17 cellular contexts compared by ENCODE assay signal in the genomic region with DNA sequence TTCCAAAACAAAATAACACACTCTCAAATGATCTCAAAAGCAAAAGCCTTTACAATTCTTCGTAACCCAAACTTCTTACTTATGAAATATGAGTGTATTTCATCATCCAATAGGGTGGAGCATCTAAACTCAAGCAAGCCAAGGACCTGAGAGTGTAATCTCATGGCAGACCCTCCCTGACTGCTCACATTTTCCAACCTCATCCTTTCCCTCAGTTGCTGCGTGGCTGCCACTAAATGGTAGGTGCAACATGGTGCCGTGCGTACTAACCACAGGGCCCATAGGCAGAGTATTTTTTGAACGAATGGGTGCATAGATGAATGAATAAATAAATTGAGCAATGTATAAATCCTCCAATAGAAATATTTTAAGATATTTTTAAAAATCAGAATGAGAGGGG. TPM values are rescaled to one million over a fixed set of nuclear protein-coding genes. Genes with fewer than 3 reads are reported as not detected.
A peak's percentile ranks its signal among the peaks of the same experiment; 100 is the strongest.
DNase-seq lines count a peak whose midpoint lies in the region; ATAC-seq and TF ChIP-seq lines count a peak whose summit lies in the region.
"Had no signal": no experiment of that assay in that cellular context is flagged by ENCODE, and none has a peak within 500 bp of the region (broad histone marks: within the 10 kb centered on the region; RNA-seq: fewer than 3 reads in every experiment).

No MANE protein-coding gene starts in this region.

- intact Hi-C loops in activated CD8-positive, alpha-beta T cell treated with anti-CD3 and anti-CD28 coated beads for 36 hours (cut with micrococcal nuclease) = no loop called here

- POLR2A ChIA-PET in activated CD8-positive, alpha-beta T cell treated with anti-CD3 and anti-CD28 coated beads for 36 hours (lab: Charles Lee) = no interaction called here
- POLR2A ChIA-PET in activated CD8-positive, alpha-beta T cell treated with anti-CD3 and anti-CD28 coated beads, Interleukin-2, amount 10 ng/mL, durations not matched to agents 7 days and 5 days (lab: Charles Lee) = no interaction called here

- H3K9me3 Mint-ChIP-seq in activated CD8-positive, alpha-beta T cell treated with anti-CD3 and anti-CD28 coated beads for 36 hours = no peaks in the 10 kb centered on the region
- H3K9me3 Mint-ChIP-seq in activated CD8-positive, alpha-beta T cell treated with anti-CD3 and anti-CD28 coated beads, Interleukin-2, amount 10 ng/mL, durations not matched to agents 7 days and 5 days (ENCODE audit: insufficient read depth) = no peaks in the 10 kb centered on the region
- H3K9me3 Mint-ChIP-seq in activated naive CD8-positive, alpha-beta T cell treated with anti-CD3 and anti-CD28 coated beads, Interleukin-2, amount 50 U/mL, for 24 hours = no peaks in the 10 kb centered on the region
- H3K9me3 Mint-ChIP-seq: H9 had no signal

- peak; percentile 7 for DNase-seq in activated CD8-positive, alpha-beta T cell treated with anti-CD3 and anti-CD28 coated beads for 36 hours
- DNase-seq in activated CD8-positive, alpha-beta T cell treated with anti-CD3 and anti-CD28 coated beads, Interleukin-2, amount 10 ng/mL, durations not matched to agents 7 days and 5 days = no peak
- no peak for DNase-seq in activated naive CD8-positive, alpha-beta T cell treated with anti-CD3 and anti-CD28 coated beads, Interleukin-2, amount 50 U/mL, for 24 hours
- no peak for DNase-seq in stimulated activated naive CD8-positive, alpha-beta T cell treated with anti-CD3 and anti-CD28 coated beads, Interleukin-15, Interleukin-2, amounts not matched to agents 100 U/mL and 50 U/mL, for 24 hours
- no peak for DNase-seq in AG20443 (ENCODE audit: low spot score)
- DNase-seq: C1 segment of cervical spinal cord; CD4-positive, CD25-positive, alpha-beta regulatory T cell; CD8-positive, alpha-beta memory T cell; DMS 273 treated with DMSO at 0.1 percent for 48 hours; DND-41; EL; H9 had no signal

- TF ChIP-seq CTCF in activated CD8-positive, alpha-beta T cell treated with anti-CD3 and anti-CD28 coated beads for 36 hours (IDR thresholded peaks at IDR 0.05) = no peak

- no peaks in the 10 kb centered on the region for H3K36me3 Mint-ChIP-seq in activated CD8-positive, alpha-beta T cell treated with anti-CD3 and anti-CD28 coated beads for 36 hours (ENCODE audit: low read depth)
- H3K36me3 Mint-ChIP-seq in activated CD8-positive, alpha-beta T cell treated with anti-CD3 and anti-CD28 coated beads, Interleukin-2, amount 10 ng/mL, durations not matched to agents 7 days and 5 days (ENCODE audit: low read depth) = no peaks in the 10 kb centered on the region
- no peaks in the 10 kb centered on the region for H3K36me3 Mint-ChIP-seq in activated naive CD8-positive, alpha-beta T cell treated with anti-CD3 and anti-CD28 coated beads, Interleukin-2, amount 50 U/mL, for 24 hours (ENCODE audit: low read depth)
- H3K36me3 Mint-ChIP-seq: CD4-positive, CD25-positive, alpha-beta regulatory T cell; CD8-positive, alpha-beta memory T cell had no signal

- H3K4me3 Mint-ChIP-seq in activated CD8-positive, alpha-beta T cell treated with anti-CD3 and anti-CD28 coated beads for 36 hours = no peak overlapping the region
- no peak overlapping the region for H3K4me3 Mint-ChIP-seq in activated CD8-positive, alpha-beta T cell treated with anti-CD3 and anti-CD28 coated beads, Interleukin-2, amount 10 ng/mL, durations not matched to agents 7 days and 5 days
- no peak overlapping the region for H3K4me3 Mint-ChIP-seq in activated naive CD8-positive, alpha-beta T cell treated with anti-CD3 and anti-CD28 coated beads, Interleukin-2, amount 50 U/mL, for 24 hours
- H3K4me3 Mint-ChIP-seq: CD4-positive, CD25-positive, alpha-beta regulatory T cell; CD8-positive, alpha-beta memory T cell; H9 had no signal

- CTCF ChIA-PET in activated CD8-positive, alpha-beta T cell treated with anti-CD3 and anti-CD28 coated beads for 36 hours (lab: Charles Lee) = no interaction called here
- CTCF ChIA-PET in activated CD8-positive, alpha-beta T cell treated with anti-CD3 and anti-CD28 coated beads, Interleukin-2, amount 10 ng/mL, durations not matched to agents 7 days and 5 days (lab: Charles Lee) = no interaction called here

- H3K27me3 Mint-ChIP-seq in activated CD8-positive, alpha-beta T cell treated with anti-CD3 and anti-CD28 coated beads for 36 hours = peaks cover 8% of the 10 kb centered on the region
- H3K27me3 Mint-ChIP-seq in activated CD8-positive, alpha-beta T cell treated with anti-CD3 and anti-CD28 coated beads, Interleukin-2, amount 10 ng/mL, durations not matched to agents 7 days and 5 days (ENCODE audit: low read depth) = peaks cover 7% of the 10 kb centered on the region
- peaks cover 6% of the 10 kb centered on the region for H3K27me3 Mint-ChIP-seq in activated naive CD8-positive, alpha-beta T cell treated with anti-CD3 and anti-CD28 coated beads, Interleukin-2, amount 50 U/mL, for 24 hours

- peak; percentile 39 for ATAC-seq in activated CD8-positive, alpha-beta T cell treated with anti-CD3 and anti-CD28 coated beads for 36 hours
- no peak for ATAC-seq in activated CD8-positive, alpha-beta T cell treated with anti-CD3 and anti-CD28 coated beads, Interleukin-2, amount 10 ng/mL, durations not matched to agents 7 days and 5 days
- peak; percentile 80 for ATAC-seq in activated naive CD8-positive, alpha-beta T cell treated with anti-CD3 and anti-CD28 coated beads, Interleukin-2, amount 50 U/mL, for 24 hours
- peak; percentile 63 for ATAC-seq in stimulated activated naive CD8-positive, alpha-beta T cell treated with anti-CD3 and anti-CD28 coated beads, Interleukin-15, Interleukin-2, amounts not matched to agents 100 U/mL and 50 U/mL, for 24 hours
- ATAC-seq in GM19035 (IDR thresholded peaks at IDR 0.05; ENCODE audit: unreplicated experiment) = no peak
- ATAC-seq: GM12878, HepG2 had no signal

- peaks cover 1% of the 10 kb centered on the region for H3K4me1 Mint-ChIP-seq in activated CD8-positive, alpha-beta T cell treated with anti-CD3 and anti-CD28 coated beads for 36 hours (ENCODE audit: low read depth)
- H3K4me1 Mint-ChIP-seq in activated CD8-positive, alpha-beta T cell treated with anti-CD3 and anti-CD28 coated beads, Interleukin-2, amount 10 ng/mL, durations not matched to agents 7 days and 5 days (ENCODE audit: low read depth) = no peaks in the 10 kb centered on the region
- H3K4me1 Mint-ChIP-seq in activated naive CD8-positive, alpha-beta T cell treated with anti-CD3 and anti-CD28 coated beads, Interleukin-2, amount 50 U/mL, for 24 hours = peaks cover 2% of the 10 kb centered on the region
- H3K4me1 Mint-ChIP-seq: CD4-positive, CD25-positive, alpha-beta regulatory T cell; CD8-positive, alpha-beta memory T cell; H9 had no signal

- H3K27ac Mint-ChIP-seq in activated CD8-positive, alpha-beta T cell treated with anti-CD3 and anti-CD28 coated beads for 36 hours = no peak overlapping the region
- H3K27ac Mint-ChIP-seq in activated CD8-positive, alpha-beta T cell treated with anti-CD3 and anti-CD28 coated beads, Interleukin-2, amount 10 ng/mL, durations not matched to agents 7 days and 5 days = no peak overlapping the region
- no peak overlapping the region for H3K27ac Mint-ChIP-seq in activated naive CD8-positive, alpha-beta T cell treated with anti-CD3 and anti-CD28 coated beads, Interleukin-2, amount 50 U/mL, for 24 hours
- H3K27ac Mint-ChIP-seq: CD4-positive, CD25-positive, alpha-beta regulatory T cell; CD8-positive, alpha-beta memory T cell; H9 had no signal

RNA-seq across cellular contexts. Expression of gene TTC29, which starts 45.4 kb away (rescaled TPM):
- not detected for total RNA-seq in activated CD8-positive, alpha-beta T cell treated with anti-CD3 and anti-CD28 coated beads for 36 hours
- not detected for total RNA-seq in activated CD8-positive, alpha-beta T cell treated with anti-CD3 and anti-CD28 coated beads, Interleukin-2, amount 10 ng/mL, durations not matched to agents 7 days and 5 days
- total RNA-seq: A172; CD4-positive, CD25-positive, alpha-beta regulatory T cell; CD8-positive, alpha-beta memory T cell; G401; GM12878; H9; HepG2 had no signal

Comparison
In these comparisons a context has a peak if more than half of its experiments do, and no peak if none do; other contexts are left out.
1. ATAC-seq: peak in activated CD8-positive, alpha-beta T cell treated with anti-CD3 and anti-CD28 coated beads for 36 hours (single experiment), activated naive CD8-positive, alpha-beta T cell treated with anti-CD3 and anti-CD28 coated beads, Interleukin-2, amount 50 U/mL, for 24 hours (single experiment) and stimulated activated naive CD8-positive, alpha-beta T cell treated with anti-CD3 and anti-CD28 coated beads, Interleukin-15, Interleukin-2, amounts not matched to agents 100 U/mL and 50 U/mL, for 24 hours (single experiment); none in activated CD8-positive, alpha-beta T cell treated with anti-CD3 and anti-CD28 coated beads, Interleukin-2, amount 10 ng/mL, durations not matched to agents 7 days and 5 days (single experiment) and GM19035 (single experiment).